ENCODE assay signal across 9 cellular contexts in the genomic region with DNA sequence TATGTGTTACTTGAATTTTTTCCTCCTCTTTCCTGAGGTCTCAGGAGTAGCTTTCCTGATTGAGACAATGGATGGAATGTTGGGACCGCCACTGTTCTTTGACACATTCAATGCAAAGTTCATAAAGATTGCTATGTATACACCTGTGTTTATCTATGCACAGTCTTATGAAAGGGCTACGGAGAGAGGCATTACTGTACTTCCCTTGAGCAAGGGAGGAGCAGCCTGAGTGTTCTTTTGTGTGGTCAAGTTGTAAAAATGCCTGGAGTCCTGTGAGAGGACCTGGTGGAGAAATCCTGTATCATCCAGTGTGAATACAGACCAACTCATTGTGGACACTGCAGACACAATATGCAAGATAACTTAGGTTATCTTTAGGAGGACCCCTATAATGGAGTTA. TPM values are rescaled to one million over a fixed set of nuclear protein-coding genes. Genes with fewer than 3 reads are reported as not detected.
DNase-seq lines count a peak whose midpoint lies in the region; ATAC-seq and TF ChIP-seq lines count a peak whose summit lies in the region.
"Had no signal": no experiment of that assay in that cellular context is flagged by ENCODE, and none has a peak within 500 bp of the region (broad histone marks: within the 10 kb centered on the region; RNA-seq: fewer than 3 reads in every experiment).

No MANE protein-coding gene starts in this region.

- TF ChIP-seq CTCF in CD4-positive, alpha-beta T cell (IDR thresholded peaks at IDR 0.05): no peak
- no peak for TF ChIP-seq CTCF in dorsolateral prefrontal cortex (IDR thresholded peaks at IDR 0.05 in 54 of 56, conservative IDR thresholded peaks at IDR 0.05 in 2 of 56; ENCODE audit: low read depth in 1 of 56, partially characterized antibody in 56 of 56)
- TF ChIP-seq CTCF in nephron progenitor cell (IDR thresholded peaks at IDR 0.05): no peak

- no peak overlapping the region for H3K27ac ChIP-seq in CD4-positive, alpha-beta T cell (ENCODE audit: low read depth, low read length)
- H3K27ac ChIP-seq in dorsolateral prefrontal cortex (peak overlapping the region in 2 of 59 donors; percentile 95 to 96), aorta (ENCODE audit: low read depth in 1 of 2, low read length in 2 of 2) (no peak overlapping the region)

- intact Hi-C loops in CD4-positive, alpha-beta T cell (cut with DNase I, micrococcal nuclease): no loop called here
- intact Hi-C loops in dorsolateral prefrontal cortex (cut with DNase I): loop anchor here in 1 of 2 donors (2.0 to 5.0 kb wide), 3 partner anchors 97 to 411 kb away; no protein-coding TSS in a partner anchor
- intact Hi-C loops in aorta (cut with DNase I): loop anchor here in 1 of 2 donors (10.0 kb wide), 2 partner anchors 239 to 379 kb away; a partner anchor contains a TSS

- H3K9me3 ChIP-seq in CD4-positive, alpha-beta T cell (ENCODE audit: control insufficient read depth, low read length): no peaks in the 10 kb centered on the region
- H3K9me3 ChIP-seq in aorta (ENCODE audit: control insufficient read depth, low read length): no peaks in the 10 kb centered on the region

- no peaks in the 10 kb centered on the region for H3K36me3 ChIP-seq in aorta (ENCODE audit: control insufficient read depth in 1 of 2, insufficient read depth in 2 of 2, low read length in 1 of 2)

- CTCF ChIA-PET in CD4-positive, alpha-beta T cell (lab: Charles Lee): no interaction called here

- no peaks in the 10 kb centered on the region for H3K36me3 Mint-ChIP-seq in CD4-positive, alpha-beta T cell (ENCODE audit: low read depth)
- H3K36me3 Mint-ChIP-seq in nephron progenitor cell (ENCODE audit: low read depth): no peaks in the 10 kb centered on the region
- H3K36me3 Mint-ChIP-seq in activated T-cell treated with anti-CD3 and anti-CD28 coated beads, Interleukin-2, amount 50 U/mL, for 72 hours (ENCODE audit: insufficient read depth in 2 of 2): no peaks in the 10 kb centered on the region

- no peak for ATAC-seq in CD4-positive, alpha-beta T cell (ENCODE audit: poor library complexity)
- no peak for ATAC-seq in HG03025 (IDR thresholded peaks at IDR 0.05; ENCODE audit: low FRiP score, unreplicated experiment)
- no peak for ATAC-seq in activated T-cell treated with anti-CD3 and anti-CD28 coated beads, Interleukin-2, amount 50 U/mL, for 72 hours (replicated peaks in 1 of 2)
- ATAC-seq in aorta (ENCODE audit: low FRiP score): no peak
- ATAC-seq: T-helper 17 cell had no signal

- WGBS in aorta, 2 donors: 61 to 64% methylated on average over 2 of the region's 2 CpGs

- peak overlapping the region; percentile 61 for H3K4me3 Mint-ChIP-seq in CD4-positive, alpha-beta T cell
- peak overlapping the region; percentile 99 for H3K4me3 Mint-ChIP-seq in nephron progenitor cell
- no peak overlapping the region for H3K4me3 Mint-ChIP-seq in activated T-cell treated with anti-CD3 and anti-CD28 coated beads, Interleukin-2, amount 50 U/mL, for 72 hours

- no peaks in the 10 kb centered on the region for H3K4me1 ChIP-seq in aorta (ENCODE audit: control insufficient read depth in 1 of 2, insufficient read depth in 2 of 2, low read length in 2 of 2)

- H3K4me1 Mint-ChIP-seq in CD4-positive, alpha-beta T cell (ENCODE audit: low read depth): peaks cover 6% of the 10 kb centered on the region
- peaks cover 27% of the 10 kb centered on the region for H3K4me1 Mint-ChIP-seq in nephron progenitor cell
- peaks cover 8% of the 10 kb centered on the region for H3K4me1 Mint-ChIP-seq in activated T-cell treated with anti-CD3 and anti-CD28 coated beads, Interleukin-2, amount 50 U/mL, for 72 hours (ENCODE audit: low read depth)

- no peak overlapping the region for H3K27ac Mint-ChIP-seq in CD4-positive, alpha-beta T cell
- no peak overlapping the region for H3K27ac Mint-ChIP-seq in nephron progenitor cell
- H3K27ac Mint-ChIP-seq in activated T-cell treated with anti-CD3 and anti-CD28 coated beads, Interleukin-2, amount 50 U/mL, for 72 hours: no peak overlapping the region

- peaks cover 24% of the 10 kb centered on the region for H3K27me3 ChIP-seq in CD4-positive, alpha-beta T cell (ENCODE audit: control insufficient read depth, insufficient read depth, low read length)
- H3K27me3 ChIP-seq in dorsolateral prefrontal cortex (no peaks in the 10 kb centered on the region), aorta (ENCODE audit: control insufficient read depth in 1 of 2, insufficient read depth in 2 of 2, low read length in 1 of 2) (no peaks in the 10 kb centered on the region)

- POLR2A ChIA-PET in CD4-positive, alpha-beta T cell (lab: Charles Lee): no interaction called here

- H3K9me3 Mint-ChIP-seq in CD4-positive, alpha-beta T cell: no peaks in the 10 kb centered on the region
- H3K9me3 Mint-ChIP-seq in nephron progenitor cell: no peaks in the 10 kb centered on the region
- H3K9me3 Mint-ChIP-seq in activated T-cell treated with anti-CD3 and anti-CD28 coated beads, Interleukin-2, amount 50 U/mL, for 72 hours: no peaks in the 10 kb centered on the region

- H3K4me3 ChIP-seq in dorsolateral prefrontal cortex: peak overlapping the region; percentile 58 to 99 (median 91)
- H3K4me3 ChIP-seq in aorta (ENCODE audit: low read length in 2 of 2): peak overlapping the region in 1 of 2 donors; percentile 60

- H3K27me3 Mint-ChIP-seq in CD4-positive, alpha-beta T cell: peaks cover 29% of the 10 kb centered on the region
- peaks cover 3% of the 10 kb centered on the region for H3K27me3 Mint-ChIP-seq in nephron progenitor cell (ENCODE audit: low read depth, poor library complexity)
- peaks cover 36% of the 10 kb centered on the region for H3K27me3 Mint-ChIP-seq in activated T-cell treated with anti-CD3 and anti-CD28 coated beads, Interleukin-2, amount 50 U/mL, for 72 hours (ENCODE audit: low read depth)

- no peak for DNase-seq in CD4-positive, alpha-beta T cell
- DNase-seq in NCI-H2029 treated with DMSO at 0.1 percent for 48 hours (lab: John Stamatoyannopoulos, UW) (peak; percentile 33), dorsolateral prefrontal cortex (no peak), nephron progenitor cell (no peak), GM19240 (ENCODE audit: insufficient read length, low spot score) (no peak), aorta (no peak)
- DNase-seq in activated T-cell treated with anti-CD3 and anti-CD28 coated beads, Interleukin-2, amount 50 U/mL, for 72 hours: no peak
- DNase-seq: T-helper 17 cell had no signal

RNA-seq across cellular contexts. Expression of a gene that starts 1.2 kb away (rescaled TPM):
- under 1 TPM in 1 of 2 experiments, not detected in 1; 0.03 TPM for total RNA-seq in CD4-positive, alpha-beta T cell
- total RNA-seq in dorsolateral prefrontal cortex: 10 to 100 TPM in 107 of 120 experiments, 1 to 10 TPM in 13; 7.6 to 25.7 (median 12.9) TPM
- under 1 TPM; 0.02 to 0.19 TPM for total RNA-seq in activated T-cell treated with anti-CD3 and anti-CD28 coated beads, Interleukin-2, amount 50 U/mL, for 72 hours
- total RNA-seq in aorta: 10 to 100 TPM; 10.1 to 15.5 TPM
- 1 to 10 TPM in 1 of 2 donors, under 1 TPM in 1; 0.88 to 1.9 TPM for polyA plus RNA-seq in aorta

Comparison
In these comparisons a context has a peak if more than half of its experiments do, and no peak if none do; other contexts are left out.
1. H3K4me3 Mint-ChIP-seq: peak in CD4-positive, alpha-beta T cell (single experiment) and nephron progenitor cell (single experiment); none in activated T-cell treated with anti-CD3 and anti-CD28 coated beads, Interleukin-2, amount 50 U/mL, for 72 hours (0 of 2).
2. RNA of a gene that starts 1.2 kb away (total RNA-seq): 10.1 to 15.5 TPM in aorta and 7.6 to 25.7 TPM in dorsolateral prefrontal cortex; 0.02 to 0.19 TPM in activated T-cell treated with anti-CD3 and anti-CD28 coated beads, Interleukin-2, amount 50 U/mL, for 72 hours and 0.03 TPM in CD4-positive, alpha-beta T cell; every median in the first group is over 4 times any median in the second.